In the genomic region with DNA sequence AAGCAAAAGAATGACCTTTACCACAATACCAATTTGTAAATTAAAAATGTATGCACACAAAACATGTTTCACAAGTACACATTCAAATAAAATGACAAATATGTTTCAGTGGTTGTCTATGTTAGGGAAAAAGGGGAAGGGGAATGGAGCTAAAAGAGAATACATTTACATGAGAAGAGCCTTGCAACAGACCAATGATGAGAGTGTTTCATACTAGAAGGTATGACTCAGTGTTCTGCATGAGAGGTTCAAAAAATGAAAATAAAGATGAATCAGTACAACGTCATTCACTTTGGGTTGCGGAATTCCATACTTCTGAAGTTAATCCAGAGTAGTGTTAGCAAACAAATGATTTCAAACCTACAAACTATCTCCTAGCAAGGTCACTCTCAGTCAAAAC, we compare ENCODE assay signal across 10 cellular contexts. TPM values are rescaled to one million over a fixed set of nuclear protein-coding genes. Genes with fewer than 3 reads are reported as not detected.
A peak's percentile ranks its signal among the peaks of the same experiment; 100 is the strongest.
DNase-seq lines count a peak whose midpoint lies in the region; ATAC-seq and TF ChIP-seq lines count a peak whose summit lies in the region.
"Had no signal": no experiment of that assay in that cellular context is flagged by ENCODE, and none has a peak within 500 bp of the region (broad histone marks: within the 10 kb centered on the region; RNA-seq: fewer than 3 reads in every experiment).

No MANE protein-coding gene starts in this region.

- DNase-seq in Caki2 (ENCODE audit: low read depth): peak; percentile 71
- peak; percentile 0 for DNase-seq in T1000 (lab: John Stamatoyannopoulos, UW)
- DNase-seq in kidney glomerular epithelial cell (lab: John Stamatoyannopoulos, UW): peak; percentile 57
- no peak for DNase-seq in GM10248 (ENCODE audit: extremely low spot score)
- DNase-seq in glutamatergic neuron: no peak
- no peak for DNase-seq in NCI-H748 treated with DMSO at 0.1 percent for 48 hours (lab: John Stamatoyannopoulos, UW)
- DNase-seq: NCI-H69 had no signal

- peak; percentile 51 for ATAC-seq in HG02885 (IDR thresholded peaks at IDR 0.05; ENCODE audit: poor library complexity, unreplicated experiment)
- no peak for ATAC-seq in GM18873 (IDR thresholded peaks at IDR 0.05; ENCODE audit: low FRiP score, unreplicated experiment)

- H3K27me3 Mint-ChIP-seq in glutamatergic neuron (ENCODE audit: unreplicated experiment): no peaks in the 10 kb centered on the region
- H3K27me3 Mint-ChIP-seq: stimulated activated naive CD8-positive, alpha-beta T cell treated with anti-CD3 and anti-CD28 coated beads, Interleukin-15, Interleukin-2, amounts not matched to agents 100 ng/mL and 50 ng/mL, for 24 hours had no signal

- no peak overlapping the region for H3K27ac Mint-ChIP-seq in glutamatergic neuron (ENCODE audit: unreplicated experiment)
- H3K27ac Mint-ChIP-seq: stimulated activated naive CD8-positive, alpha-beta T cell treated with anti-CD3 and anti-CD28 coated beads, Interleukin-15, Interleukin-2, amounts not matched to agents 100 ng/mL and 50 ng/mL, for 24 hours had no signal

- POLR2A ChIA-PET in GM10248 (lab: Yijun Ruan, JAX): no interaction called here

- no peaks in the 10 kb centered on the region for H3K4me1 Mint-ChIP-seq in glutamatergic neuron (ENCODE audit: low read depth, unreplicated experiment)

- TF ChIP-seq CTCF in GM10248 (IDR thresholded peaks at IDR 0.05; ENCODE audit: control extremely low read depth, extremely low read depth, low read depth, missing control alignments) (no peak), glutamatergic neuron (IDR thresholded peaks at IDR 0.05; ENCODE audit: partially characterized antibody, unreplicated experiment) (no peak)

- H3K9me3 Mint-ChIP-seq in glutamatergic neuron (ENCODE audit: unreplicated experiment): no peaks in the 10 kb centered on the region
- H3K9me3 Mint-ChIP-seq: stimulated activated naive CD8-positive, alpha-beta T cell treated with anti-CD3 and anti-CD28 coated beads, Interleukin-15, Interleukin-2, amounts not matched to agents 100 ng/mL and 50 ng/mL, for 24 hours had no signal

- in situ Hi-C loops in Caki2 (cut with HindIII; ENCODE audit: low pct_unique_long_range_greater_than_20kb, low sequenced_read_pairs): no loop called here

- H3K36me3 Mint-ChIP-seq in glutamatergic neuron (ENCODE audit: unreplicated experiment): no peaks in the 10 kb centered on the region

- no peak overlapping the region for H3K4me3 Mint-ChIP-seq in glutamatergic neuron (ENCODE audit: unreplicated experiment)
- H3K4me3 Mint-ChIP-seq: stimulated activated naive CD8-positive, alpha-beta T cell treated with anti-CD3 and anti-CD28 coated beads, Interleukin-15, Interleukin-2, amounts not matched to agents 100 ng/mL and 50 ng/mL, for 24 hours had no signal

- CTCF ChIA-PET in GM10248 (lab: Yijun Ruan, JAX): interaction anchor here (1.3 to 2.1 kb wide), 4 partner anchors 9 to 56 kb away, joined by 3 to 6 read pairs (median 4); no protein-coding TSS in a partner anchor

RNA-seq across cellular contexts. Expression of gene RPGR, which starts 51.7 kb away (rescaled TPM):
- 5.0 TPM in 1 of 2 replicates, not detected in the other for total RNA-seq in Caki2 (2014; rRNA removed; shearing (Covaris generic); ENCODE audit: low replicate concordance)
- total RNA-seq in glutamatergic neuron (ENCODE audit: unreplicated experiment): 4.6 TPM

RNA-seq across cellular contexts. Expression of gene SRPX, which starts 54.9 kb away (rescaled TPM):
- 7.1 and 22.4 TPM in 2 replicates for total RNA-seq in Caki2 (2014; rRNA removed; shearing (Covaris generic); ENCODE audit: low replicate concordance)
- total RNA-seq in glutamatergic neuron (ENCODE audit: unreplicated experiment): 9.2 TPM

Comparison
In these comparisons a context has a peak if more than half of its experiments do, and no peak if none do; other contexts are left out.
1. DNase-seq: peak in Caki2 (single experiment), T1000 (single experiment) and kidney glomerular epithelial cell (single experiment); none in GM10248 (single experiment), glutamatergic neuron (single experiment) and NCI-H748 treated with DMSO at 0.1 percent for 48 hours (single experiment).